Comparison of ENCODE assay signal across 1 cellular context in genomic region chr12:109097435-109098141, GRCh38.
A peak's percentile ranks its signal among the peaks of the same experiment; 100 is the strongest.
TF ChIP-seq lines count a peak whose summit lies in the region.

Gene UNG, plus strand, starts transcription at chr12:109097597. Its CDS starts 83 bp downstream, at chr12:109097680.

TF ChIP-seq in HepG2, 621 proteins besides CTCF, POLR2A, EP300 and RAD21 (continued from another document):
- TF ChIP-seq ZNF292 (CRISPR knock-in tag; IDR thresholded peaks at IDR 0.05; ENCODE audit: borderline replicate concordance, low read depth) (no peak), ZNF33A (CRISPR knock-in tag; IDR thresholded peaks at IDR 0.05; ENCODE audit: borderline replicate concordance) (no peak), NCOR1 (IDR thresholded peaks at IDR 0.05; ENCODE audit: borderline replicate concordance, low read length) (0 out of 2 replicates have a peak, but pooled peaks have one; percentile 35), U2AF1 (optimal IDR thresholded peaks at IDR 0.05; ENCODE audit: low read depth, low read length) (no peak), KLF13 (CRISPR knock-in tag; IDR thresholded peaks at IDR 0.05) (no peak)
